ENCODE assay signal across 14 cellular contexts in genomic region chr12:85804663-85805062, GRCh38. TPM values are rescaled to one million over a fixed set of nuclear protein-coding genes. Genes with fewer than 3 reads are reported as not detected.
DNase-seq lines count a peak whose midpoint lies in the region; ATAC-seq and TF ChIP-seq lines count a peak whose summit lies in the region.
"Had no signal": no experiment of that assay in that cellular context is flagged by ENCODE, and none has a peak within 500 bp of the region (broad histone marks: within the 10 kb centered on the region; RNA-seq: fewer than 3 reads in every experiment).

No MANE protein-coding gene starts in this region.

- WGBS in mesenchymal stem cell, result 100% methylated on average over 2 of the region's 3 CpGs

- no peak overlapping the region for H3K9ac ChIP-seq in mesenchymal stem cell (ENCODE audit: low read length)

- peaks cover 0 to 2% of the 10 kb centered on the region in 2 experiments for H3K36me3 ChIP-seq in mesenchymal stem cell (ENCODE audit: control insufficient read depth in 1 of 2, insufficient read depth in 2 of 2, low read depth in 1 of 2, low read length in 2 of 2)
- H3K36me3 ChIP-seq: transverse colon had no signal

- H3K27me3 ChIP-seq in mesenchymal stem cell (ENCODE audit: control insufficient read depth in 1 of 2, insufficient read depth in 1 of 2, low read length in 2 of 2), result no peaks in the 10 kb centered on the region
- H3K27me3 ChIP-seq: esophagus muscularis mucosa, transverse colon had no signal

- ATAC-seq in HG03135 (IDR thresholded peaks at IDR 0.05; ENCODE audit: unreplicated experiment), result no peak

- H3K4me2 ChIP-seq in mesenchymal stem cell (ENCODE audit: low read length, poor library complexity, severe bottlenecking), result no peak overlapping the region

- no peak overlapping the region for H4K91ac ChIP-seq in mesenchymal stem cell (ENCODE audit: low read length)

- H2AFZ ChIP-seq in mesenchymal stem cell (ENCODE audit: low read depth, low read length), result no peak overlapping the region

- H3K27ac ChIP-seq in mesenchymal stem cell (ENCODE audit: low read length, poor library complexity, severe bottlenecking), result peak overlapping the region; percentile 44

- DNase-seq in COLO829 (ENCODE audit: low spot score) (peak; percentile 20), HT1080 (ENCODE audit: low read depth) (peak; percentile 41), cardiac fibroblast (ENCODE audit: low read depth in 2 of 2) (peak; percentile 38 to 62), mesenchymal stem cell (no peak), nucleus accumbens (lab: John Stamatoyannopoulos, UW) (no peak), NAMALWA (ENCODE audit: low spot score) (no peak)
- DNase-seq in activated T-cell treated with anti-CD3 and anti-CD28 coated beads, Interleukin-2, amount 50 U/mL, for 1 hour, result no peak
- DNase-seq: activated CD4-positive, CD25-positive, alpha-beta regulatory T cell; cerebellar nuclear complex; DMS79; stimulated activated CD8-positive, alpha-beta memory T cell treated with anti-CD3 and anti-CD28 coated beads, Interleukin-4, amount 100 ng/mL, for 48 hours; transverse colon had no signal

- no peaks in the 10 kb centered on the region for H3K4me1 ChIP-seq in mesenchymal stem cell (ENCODE audit: control insufficient read depth, insufficient read depth, low read depth, low read length)
- H3K4me1 ChIP-seq: esophagus muscularis mucosa, transverse colon had no signal

- no peak overlapping the region for H2BK15ac ChIP-seq in mesenchymal stem cell (ENCODE audit: low read depth, poor library complexity, severe bottlenecking)

- no peak overlapping the region for H2BK120ac ChIP-seq in mesenchymal stem cell (ENCODE audit: low read depth, low read length)

- H3K9me3 ChIP-seq in mesenchymal stem cell (ENCODE audit: control insufficient read depth, low read length), result no peaks in the 10 kb centered on the region
- H3K9me3 ChIP-seq: esophagus muscularis mucosa, transverse colon had no signal

- no peak overlapping the region for H2AK5ac ChIP-seq in mesenchymal stem cell (ENCODE audit: low read length, severe bottlenecking)

- H3K23ac ChIP-seq in mesenchymal stem cell (ENCODE audit: low read length in 2 of 2), result no peak overlapping the region

- no peak overlapping the region for H2BK5ac ChIP-seq in mesenchymal stem cell (ENCODE audit: low read depth, low read length, poor library complexity, severe bottlenecking)

- H3K18ac ChIP-seq in mesenchymal stem cell (ENCODE audit: low read depth in 1 of 2, low read length in 2 of 2), result no peak overlapping the region

- H3K4me3 ChIP-seq in cardiac fibroblast (replicated peaks in 1 of 2; ENCODE audit: low read depth in 2 of 2, low read length in 2 of 2) (no peak overlapping the region), mesenchymal stem cell (ENCODE audit: insufficient read depth in 1 of 2, low read depth in 1 of 2, low read length in 2 of 2) (peak overlapping the region in 1 of 2 experiments; percentile 39)
- H3K4me3 ChIP-seq: esophagus muscularis mucosa, transverse colon had no signal

- H2BK12ac ChIP-seq in mesenchymal stem cell (ENCODE audit: low read length in 2 of 2), result no peak overlapping the region

- H4K8ac ChIP-seq in mesenchymal stem cell (ENCODE audit: low read length), result no peak overlapping the region

- H3K14ac ChIP-seq in mesenchymal stem cell (ENCODE audit: low read length in 2 of 2), result no peak overlapping the region

- H3K4ac ChIP-seq in mesenchymal stem cell (ENCODE audit: low read depth in 1 of 2, low read length in 2 of 2), result no peak overlapping the region

- TF ChIP-seq CTCF in cardiac fibroblast (IDR thresholded peaks at IDR 0.05; ENCODE audit: low read depth, low read length), result no peak

- H3K79me1 ChIP-seq in mesenchymal stem cell (replicated peaks; ENCODE audit: low read length, poor library complexity, severe bottlenecking), result no peaks in the 10 kb centered on the region

RNA-seq across cellular contexts. Expression of gene RASSF9, which starts 31.5 kb away (rescaled TPM):
- 0.03 and 0.21 TPM in 2 replicates for total RNA-seq in HT1080 (2014; rRNA removed; shearing (Covaris generic))
- 0.02 and 0.05 TPM in 2 replicates for polyA plus RNA-seq in HT1080 (2015; cell fraction: cytosol; rRNA removed)
- 0.15 and 0.22 TPM in 2 replicates for polyA plus RNA-seq in HT1080 (2015; cell fraction: nucleus; rRNA removed)
- 0.04 TPM for polyA plus RNA-seq in mesenchymal stem cell (2013, experiment 1 of 2)
- polyA plus RNA-seq in mesenchymal stem cell (2013, experiment 2 of 2), result 0.07 TPM

Comparison
In these comparisons a context has a peak if more than half of its experiments do, and no peak if none do; other contexts are left out.
1. DNase-seq: peak in COLO829 (single experiment), HT1080 (single experiment) and cardiac fibroblast (2 of 2); none in mesenchymal stem cell (single experiment), nucleus accumbens (0 of 56), NAMALWA (single experiment) and activated T-cell treated with anti-CD3 and anti-CD28 coated beads, Interleukin-2, amount 50 U/mL, for 1 hour (single experiment).